Comparison of ENCODE assay signal across 1 cellular context in genomic region chr7:100629117-100629711, GRCh38.
TF ChIP-seq lines count a peak whose summit lies in the region.

No MANE protein-coding gene starts in this region.

TF ChIP-seq in WTC11, 78 proteins besides CTCF, POLR2A, EP300 and RAD21 (continued from another document):
- TF ChIP-seq CREM (CRISPR knock-in tag; IDR thresholded peaks at IDR 0.05) (no peak), NFYB (CRISPR knock-in tag; conservative IDR thresholded peaks at IDR 0.05; ENCODE audit: low read depth) (no peak), SOX15 (CRISPR knock-in tag; IDR thresholded peaks at IDR 0.05) (no peak), AR (CRISPR knock-in tag; IDR thresholded peaks at IDR 0.05) (no peak), PREB (CRISPR knock-in tag; IDR thresholded peaks at IDR 0.05; ENCODE audit: borderline replicate concordance) (no peak), RELA (CRISPR knock-in tag; IDR thresholded peaks at IDR 0.05; ENCODE audit: borderline replicate concordance) (no peak), EMX1 (CRISPR knock-in tag; IDR thresholded peaks at IDR 0.05) (no peak)
TF ChIP-seq in WTC11: peak in this region for 0.
